8 cellular contexts compared by ENCODE assay signal in the genomic region with DNA sequence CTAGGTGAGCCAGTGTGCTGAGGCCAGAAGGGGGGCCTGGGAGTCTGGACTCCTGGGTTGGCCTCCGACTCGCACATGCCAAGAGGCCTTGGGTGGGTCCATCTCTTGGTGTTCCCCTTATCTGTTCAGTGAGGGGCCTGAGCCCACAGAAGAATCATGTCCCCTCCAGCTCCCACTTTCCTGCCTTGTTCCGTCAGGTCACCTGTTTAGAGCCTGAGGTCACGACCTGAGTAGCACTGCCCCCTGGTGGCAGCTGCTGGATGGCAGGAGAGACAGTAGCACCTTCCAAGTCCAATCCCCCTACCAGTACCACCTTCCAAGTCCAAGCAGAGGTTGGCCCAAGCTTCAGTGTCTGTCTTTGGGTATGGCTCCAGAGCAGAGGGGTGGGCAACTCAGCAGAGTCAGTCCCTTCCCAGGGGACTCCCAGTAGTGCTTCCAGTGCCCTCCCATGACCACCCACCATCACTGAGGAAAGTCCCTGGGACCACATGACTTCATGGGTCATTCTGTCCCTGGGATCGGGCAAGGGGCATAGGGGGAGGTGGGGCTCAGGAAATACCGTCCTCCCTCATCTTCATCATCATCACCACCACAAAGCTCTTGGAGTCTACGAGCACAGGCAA.
DNase-seq lines count a peak whose midpoint lies in the region; ATAC-seq and TF ChIP-seq lines count a peak whose summit lies in the region.

No MANE protein-coding gene starts in this region.

- H3K27me3 ChIP-seq in GM23338 (ENCODE audit: insufficient read depth), result no peaks in the 10 kb centered on the region
- H3K27me3 ChIP-seq in RWPE2 (ENCODE audit: insufficient read depth, poor library complexity, severe bottlenecking), result no peaks in the 10 kb centered on the region
- no peaks in the 10 kb centered on the region for H3K27me3 ChIP-seq in adrenal gland
- no peaks in the 10 kb centered on the region for H3K27me3 ChIP-seq in upper lobe of right lung

- no peak overlapping the region for H3K27ac ChIP-seq in GM23338 (ENCODE audit: low read depth)
- H3K27ac ChIP-seq in RWPE2 (ENCODE audit: poor library complexity, severe bottlenecking), result no peak overlapping the region
- no peak overlapping the region for H3K27ac ChIP-seq in adrenal gland
- no peak overlapping the region for H3K27ac ChIP-seq in upper lobe of right lung

- peaks cover 9% of the 10 kb centered on the region; the same call in 2 of the 3 replicates for H3K4me1 Mint-ChIP-seq in GM23338
- H3K4me1 Mint-ChIP-seq in memory B cell, result no peaks in the 10 kb centered on the region

- WGBS in adrenal gland, 4 donors, result 67 to 88% (median 83%) methylated on average over 5 to 7 of the region's 7 CpGs

- H3K27me3 Mint-ChIP-seq in GM23338 (ENCODE audit: insufficient read depth, low read depth, poor library complexity) (peaks cover 4% of the 10 kb centered on the region), memory B cell (peaks cover 17% of the 10 kb centered on the region)

- H3K79me2 ChIP-seq in GM23338 (replicated peaks; ENCODE audit: insufficient read depth), result no peaks in the 10 kb centered on the region

- no peaks in the 10 kb centered on the region for H3K4me1 ChIP-seq in GM23338 (ENCODE audit: insufficient read depth)
- no peaks in the 10 kb centered on the region for H3K4me1 ChIP-seq in RWPE2 (ENCODE audit: insufficient read depth, poor library complexity, severe bottlenecking)
- no peaks in the 10 kb centered on the region for H3K4me1 ChIP-seq in adrenal gland (replicated peaks in 1 of 2)
- H3K4me1 ChIP-seq in upper lobe of right lung, result peaks cover 10% of the 10 kb centered on the region

- no peaks in the 10 kb centered on the region for H4K20me1 ChIP-seq in GM23338 (replicated peaks; ENCODE audit: insufficient read depth)

- ATAC-seq in GM23338, result peak; percentile 89
- ATAC-seq in RWPE2 (ENCODE audit: low read depth), result no peak
- ATAC-seq in memory B cell (ENCODE audit: low read depth), result no peak
- ATAC-seq in upper lobe of right lung, result peak; percentile 49
- no peak for ATAC-seq in HG02970 (IDR thresholded peaks at IDR 0.05; ENCODE audit: low FRiP score, unreplicated experiment)

- H3K9me3 ChIP-seq in RWPE2 (ENCODE audit: severe bottlenecking) (no peaks in the 10 kb centered on the region), adrenal gland (replicated peaks in 1 of 3) (no peaks in the 10 kb centered on the region), upper lobe of right lung (no peaks in the 10 kb centered on the region)

- no peak overlapping the region for H3K4me2 ChIP-seq in GM23338

- H3K4me3 ChIP-seq in GM23338, result no peak overlapping the region
- H3K4me3 ChIP-seq in RWPE2 (ENCODE audit: severe bottlenecking), result no peak overlapping the region
- H3K4me3 ChIP-seq in adrenal gland, result no peak overlapping the region
- H3K4me3 ChIP-seq in upper lobe of right lung, result no peak overlapping the region

- H3K4me3 Mint-ChIP-seq in GM23338 (no peak overlapping the region), memory B cell (no peak overlapping the region)

- DNase-seq in DMS53 treated with DMSO at 0.1 percent for 48 hours (lab: John Stamatoyannopoulos, UW; ENCODE audit: unreplicated experiment) (peak; percentile 16), GM23338 (ENCODE audit: low spot score) (peak; percentile 83), RWPE2 (ENCODE audit: low spot score) (peak; percentile 33), adrenal gland (peak in 3 of 7 donors; percentile 48 to 55 (median 53)), memory B cell (ENCODE audit: low spot score in 2 of 2) (peak; percentile 7 to 39), upper lobe of right lung (no peak), amniotic stem cell (lab: John Stamatoyannopoulos, UW) (no peak)

- intact Hi-C loops in adrenal gland (cut with DNase I), result no loop called here
- intact Hi-C loops in upper lobe of right lung (cut with DNase I), result no loop called here

- H3K9me3 Mint-ChIP-seq in GM23338, result no peaks in the 10 kb centered on the region; the same call in 2 of the 3 replicates
- H3K9me3 Mint-ChIP-seq in memory B cell, result no peaks in the 10 kb centered on the region

- H3K9me2 ChIP-seq in GM23338 (ENCODE audit: insufficient read depth), result no peaks in the 10 kb centered on the region

- no peak for TF ChIP-seq POLR2A in adrenal gland (IDR thresholded peaks at IDR 0.05)

- H2AFZ ChIP-seq in GM23338, result peak overlapping the region; percentile 28

- peak; percentile 87 to 90 for TF ChIP-seq CTCF in GM23338 (conservative IDR thresholded peaks at IDR 0.05; ENCODE audit: low read depth in 2 of 2)
- peak; percentile 30 for TF ChIP-seq CTCF in RWPE2 (IDR thresholded peaks at IDR 0.05; ENCODE audit: poor library complexity, severe bottlenecking)
- TF ChIP-seq CTCF in adrenal gland (IDR thresholded peaks at IDR 0.05), result peak; percentile 20 to 41 (median 32)
- peak; percentile 52 for TF ChIP-seq CTCF in upper lobe of right lung (IDR thresholded peaks at IDR 0.05)

- H3K36me3 Mint-ChIP-seq in GM23338 (ENCODE audit: low read depth) (no peaks in the 10 kb centered on the region), memory B cell (no peaks in the 10 kb centered on the region)

- H3K36me3 ChIP-seq in GM23338 (ENCODE audit: insufficient read depth), result no peaks in the 10 kb centered on the region
- H3K36me3 ChIP-seq in RWPE2 (ENCODE audit: low read depth), result no peaks in the 10 kb centered on the region
- no peaks in the 10 kb centered on the region for H3K36me3 ChIP-seq in adrenal gland (replicated peaks in 1 of 2)
- no peaks in the 10 kb centered on the region for H3K36me3 ChIP-seq in upper lobe of right lung

- no peak overlapping the region for H3K27ac Mint-ChIP-seq in GM23338
- no peak overlapping the region for H3K27ac Mint-ChIP-seq in memory B cell

- H3F3A ChIP-seq in GM23338 (replicated peaks; ENCODE audit: low read depth), result no peaks in the 10 kb centered on the region

TF ChIP-seq in GM23338, 12 proteins besides CTCF, POLR2A, EP300 and RAD21 (continues in another document):
- TF ChIP-seq POLR2AphosphoS5 (IDR thresholded peaks at IDR 0.05; ENCODE audit: low read depth) (no peak), JUNB (IDR thresholded peaks at IDR 0.05; ENCODE audit: unreplicated experiment) (no peak), ZNF114 (CRISPR knock-in tag; IDR thresholded peaks at IDR 0.05) (no peak)
- TF ChIP-seq, protein P1, sequence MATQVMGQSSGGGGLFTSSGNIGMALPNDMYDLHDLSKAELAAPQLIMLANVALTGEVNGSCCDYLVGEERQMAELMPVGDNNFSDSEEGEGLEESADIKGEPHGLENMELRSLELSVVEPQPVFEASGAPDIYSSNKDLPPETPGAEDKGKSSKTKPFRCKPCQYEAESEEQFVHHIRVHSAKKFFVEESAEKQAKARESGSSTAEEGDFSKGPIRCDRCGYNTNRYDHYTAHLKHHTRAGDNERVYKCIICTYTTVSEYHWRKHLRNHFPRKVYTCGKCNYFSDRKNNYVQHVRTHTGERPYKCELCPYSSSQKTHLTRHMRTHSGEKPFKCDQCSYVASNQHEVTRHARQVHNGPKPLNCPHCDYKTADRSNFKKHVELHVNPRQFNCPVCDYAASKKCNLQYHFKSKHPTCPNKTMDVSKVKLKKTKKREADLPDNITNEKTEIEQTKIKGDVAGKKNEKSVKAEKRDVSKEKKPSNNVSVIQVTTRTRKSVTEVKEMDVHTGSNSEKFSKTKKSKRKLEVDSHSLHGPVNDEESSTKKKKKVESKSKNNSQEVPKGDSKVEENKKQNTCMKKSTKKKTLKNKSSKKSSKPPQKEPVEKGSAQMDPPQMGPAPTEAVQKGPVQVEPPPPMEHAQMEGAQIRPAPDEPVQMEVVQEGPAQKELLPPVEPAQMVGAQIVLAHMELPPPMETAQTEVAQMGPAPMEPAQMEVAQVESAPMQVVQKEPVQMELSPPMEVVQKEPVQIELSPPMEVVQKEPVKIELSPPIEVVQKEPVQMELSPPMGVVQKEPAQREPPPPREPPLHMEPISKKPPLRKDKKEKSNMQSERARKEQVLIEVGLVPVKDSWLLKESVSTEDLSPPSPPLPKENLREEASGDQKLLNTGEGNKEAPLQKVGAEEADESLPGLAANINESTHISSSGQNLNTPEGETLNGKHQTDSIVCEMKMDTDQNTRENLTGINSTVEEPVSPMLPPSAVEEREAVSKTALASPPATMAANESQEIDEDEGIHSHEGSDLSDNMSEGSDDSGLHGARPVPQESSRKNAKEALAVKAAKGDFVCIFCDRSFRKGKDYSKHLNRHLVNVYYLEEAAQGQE (IDR thresholded peaks at IDR 0.05; ENCODE audit: unreplicated experiment), result no peak

Comparison
In these comparisons a context has a peak if more than half of its experiments do, and no peak if none do; other contexts are left out.
1. DNase-seq: peak in DMS53 treated with DMSO at 0.1 percent for 48 hours (single experiment), GM23338 (single experiment), RWPE2 (single experiment) and memory B cell (2 of 2); none in upper lobe of right lung (single experiment) and amniotic stem cell (single experiment).
2. ATAC-seq: peak in GM23338 (single experiment) and upper lobe of right lung (single experiment); none in RWPE2 (single experiment), memory B cell (single experiment) and HG02970 (single experiment).
3. CTCF ChIP-seq: peak in every context shown above with its lines; median percentile 88 in GM23338; 52 in upper lobe of right lung; 32 in adrenal gland; 30 in RWPE2.